Comparison of ENCODE assay signal across 8 cellular contexts in the genomic region with DNA sequence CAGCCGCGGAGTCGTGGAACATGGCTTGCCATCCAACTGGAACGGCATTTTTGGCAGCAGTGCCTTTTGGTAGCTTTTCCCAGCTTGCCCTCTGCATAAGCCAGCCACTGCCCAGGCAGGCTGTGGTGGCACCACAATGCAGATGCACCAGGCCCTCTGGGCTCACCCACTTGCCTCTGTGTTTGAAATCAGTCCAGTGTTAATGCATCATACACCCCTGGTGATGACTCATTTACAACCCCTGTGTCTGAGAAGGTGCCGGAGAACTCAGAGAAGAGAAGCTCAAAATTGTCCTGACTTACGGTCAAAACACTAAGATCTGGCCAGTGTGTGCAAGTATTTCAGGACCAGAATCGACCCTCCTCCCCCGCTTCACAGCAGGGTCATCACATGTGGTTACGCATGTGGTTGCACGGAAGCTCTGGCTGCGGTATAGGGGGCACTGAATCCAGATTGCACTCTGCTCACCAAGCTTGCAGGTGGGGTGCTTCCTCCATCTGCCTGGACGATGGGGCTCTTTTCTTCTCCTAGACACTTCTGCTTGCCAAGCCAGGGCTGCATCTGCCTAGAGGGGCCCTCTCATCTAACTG.
DNase-seq lines count a peak whose midpoint lies in the region; ATAC-seq, FAIRE-seq and TF ChIP-seq lines count a peak whose summit lies in the region.
"Had no signal": no experiment of that assay in that cellular context is flagged by ENCODE, and none has a peak within 500 bp of the region (broad histone marks: within the 10 kb centered on the region; RNA-seq: fewer than 3 reads in every experiment).

No MANE protein-coding gene starts in this region.

- in situ Hi-C loops in K562 (cut with MboI): no loop called here

- H2AFZ ChIP-seq in K562 (ENCODE audit: low read depth, low read length): no peak overlapping the region

- no peak for TF ChIP-seq POLR2A in K562 (conservative IDR thresholded peaks at IDR 0.05)

- no peak for FAIRE-seq in K562 (lab: Jason Lieb, UNC)

- ATAC-seq in GM18868 (IDR thresholded peaks at IDR 0.05; ENCODE audit: unreplicated experiment): peak; percentile 72
- peak; percentile 57 for ATAC-seq in HG03039 (IDR thresholded peaks at IDR 0.05; ENCODE audit: unreplicated experiment)
- peak; percentile 31 for ATAC-seq in K562
- ATAC-seq in sciatic nerve: no peak

- TF ChIP-seq EP300 in K562 (IDR thresholded peaks at IDR 0.05; ENCODE audit: low read length): no peak

- no peak for TF ChIP-seq RAD21 in K562 (CRISPR knock-in tag; conservative IDR thresholded peaks at IDR 0.05 in 1 of 2, IDR thresholded peaks at IDR 0.05 in 1 of 2)

- H3K27me3 ChIP-seq in K562 (ENCODE audit: control insufficient read depth in 2 of 2, insufficient read depth in 2 of 2, low read length in 2 of 2): peaks cover 6 to 19% of the 10 kb centered on the region in 2 experiments
- H3K27me3 ChIP-seq: SJSA1 had no signal

- intact Hi-C loops in K562 (cut with micrococcal nuclease) (loop anchor here (10.0 kb wide), 1 partner anchor 174 kb away; no protein-coding TSS in a partner anchor), sciatic nerve (cut with DNase I) (no loop called here)

- H3K4me2 ChIP-seq in K562 (ENCODE audit: insufficient read depth, low read length): peak overlapping the region; percentile 27; the same call in 1 of the 2 replicates

- DNase-seq in K562 (ENCODE audit: extremely low read depth in 1 of 4, low spot score in 3 of 4) (peak in 1 of 4 experiments; percentile 3), renal cortical epithelial cell (ENCODE audit: low read depth) (peak; percentile 81), SK-N-DZ (ENCODE audit: low spot score) (no peak), 8988T (no peak), sciatic nerve (ENCODE audit: low spot score) (no peak)

- H3K79me2 ChIP-seq in K562 (ENCODE audit: control insufficient read depth, insufficient read depth, low read length): no peaks in the 10 kb centered on the region

- POLR2A ChIA-PET in K562 (lab: Yijun Ruan, JAX): interaction anchor here (0.6 to 0.9 kb wide), 2 partner anchors 12 to 1393 kb away, joined by 3 read pairs; no protein-coding TSS in a partner anchor

- H3K4me3 ChIP-seq in K562: no peak overlapping the region
- H3K4me3 ChIP-seq: SJSA1 had no signal

- 5% methylated on average over 12 of the region's 12 CpGs for WGBS in K562 (ENCODE audit: insufficient coverage, low coverage, missing lambda C conversion rate)

- CTCF ChIA-PET in K562 (lab: Yijun Ruan, JAX; ENCODE audit: low intra/inter-chr PET ratio): no interaction called here

- no peak overlapping the region for H3K27ac ChIP-seq in K562 (ENCODE audit: extremely low read depth, low read depth, low read length)
- H3K27ac ChIP-seq: SJSA1 had no signal

- 0 out of 2 replicates have a peak, but pooled peaks cover 4% of the 10 kb centered on the region for H4K20me1 ChIP-seq in K562 (replicated peaks; ENCODE audit: control insufficient read depth, insufficient read depth, low read length)

- peaks cover 0 to 7% of the 10 kb centered on the region in 2 experiments; a peak in 1 of 5 replicates for H3K4me1 ChIP-seq in K562 (replicated peaks in 1 of 2; ENCODE audit: control insufficient read depth in 2 of 2, insufficient read depth in 2 of 2, low read length in 2 of 2)
- H3K4me1 ChIP-seq: SJSA1 had no signal

- TF ChIP-seq CTCF in K562 (IDR thresholded peaks at IDR 0.05 in 2 of 3, conservative IDR thresholded peaks at IDR 0.05 in 1 of 3; ENCODE audit: insufficient read depth in 2 of 3, low read depth in 1 of 3, low read length in 3 of 3): no peak

- no peaks in the 10 kb centered on the region for H3K9me1 ChIP-seq in K562 (ENCODE audit: control insufficient read depth, insufficient read depth, low read length)

- BruUV-seq in K562 (replicated peaks; lab: Mats Ljungman, UMichigan): no TSS peak

- no peaks in the 10 kb centered on the region for H3K36me3 ChIP-seq in K562 (ENCODE audit: control insufficient read depth, insufficient read depth, low read length)

- no peak overlapping the region for H3K9ac ChIP-seq in K562 (ENCODE audit: insufficient read depth in 1 of 2, low read depth in 2 of 2, low read length in 2 of 2)

- no peaks in the 10 kb centered on the region for H3K9me3 ChIP-seq in K562 (replicated peaks; ENCODE audit: control insufficient read depth, insufficient read depth, low read depth, low read length)
- H3K9me3 ChIP-seq: SJSA1 had no signal

TF ChIP-seq in K562, 482 proteins besides CTCF, POLR2A, EP300 and RAD21:
- no peak for TF ChIP-seq KLF10 (CRISPR knock-in tag; IDR thresholded peaks at IDR 0.05)
- TF ChIP-seq ZNF124 (CRISPR knock-in tag; IDR thresholded peaks at IDR 0.05): no peak
- no peak for TF ChIP-seq LARP7 (IDR thresholded peaks at IDR 0.05)
- TF ChIP-seq ATF7 (IDR thresholded peaks at IDR 0.05): no peak
- TF ChIP-seq, protein P1, sequence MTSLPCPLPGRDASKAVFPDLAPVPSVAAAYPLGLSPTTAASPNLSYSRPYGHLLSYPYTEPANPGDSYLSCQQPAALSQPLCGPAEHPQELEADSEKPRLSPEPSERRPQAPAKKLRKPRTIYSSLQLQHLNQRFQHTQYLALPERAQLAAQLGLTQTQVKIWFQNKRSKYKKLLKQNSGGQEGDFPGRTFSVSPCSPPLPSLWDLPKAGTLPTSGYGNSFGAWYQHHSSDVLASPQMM (CRISPR knock-in tag; IDR thresholded peaks at IDR 0.05): no peak
- TF ChIP-seq TEAD1 (CRISPR knock-in tag; IDR thresholded peaks at IDR 0.05): no peak
- no peak for TF ChIP-seq SIX5 (IDR thresholded peaks at IDR 0.05; ENCODE audit: borderline replicate concordance in 1 of 2, insufficient read depth in 1 of 2, low read depth in 1 of 2, low read length in 2 of 2)
- TF ChIP-seq, protein P2, sequence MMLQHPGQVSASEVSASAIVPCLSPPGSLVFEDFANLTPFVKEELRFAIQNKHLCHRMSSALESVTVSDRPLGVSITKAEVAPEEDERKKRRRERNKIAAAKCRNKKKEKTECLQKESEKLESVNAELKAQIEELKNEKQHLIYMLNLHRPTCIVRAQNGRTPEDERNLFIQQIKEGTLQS (IDR thresholded peaks at IDR 0.05): peak; percentile 63
- TF ChIP-seq, protein P2 (CRISPR knock-in tag; conservative IDR thresholded peaks at IDR 0.05): no peak
